ENCODE assay signal across 1 cellular context in genomic region chr3:41301548-41301947, GRCh38.
TF ChIP-seq lines count a peak whose summit lies in the region.

No MANE protein-coding gene starts in this region.

TF ChIP-seq in IMR-90, 13 proteins besides CTCF, POLR2A, EP300 and RAD21 (continued from another document):
- TF ChIP-seq ELK1 (IDR thresholded peaks at IDR 0.05; ENCODE audit: borderline replicate concordance, low read depth, low read length) (no peak), MXI1 (IDR thresholded peaks at IDR 0.05; ENCODE audit: borderline replicate concordance, low read depth, low read length) (no peak), CEBPB (IDR thresholded peaks at IDR 0.05; ENCODE audit: low read depth, low read length) (no peak), NFE2L2 (IDR thresholded peaks at IDR 0.05; ENCODE audit: low read depth, low read length) (no peak)
